In genomic region chr7:2208712-2209111, GRCh38 we compare ENCODE assay signal across 12 cellular contexts. TPM values are rescaled to one million over a fixed set of nuclear protein-coding genes. Genes with fewer than 3 reads are reported as not detected.
DNase-seq lines count a peak whose midpoint lies in the region; ATAC-seq, FAIRE-seq and TF ChIP-seq lines count a peak whose summit lies in the region.
"Had no signal": no experiment of that assay in that cellular context is flagged by ENCODE, and none has a peak within 500 bp of the region (broad histone marks: within the 10 kb centered on the region; RNA-seq: fewer than 3 reads in every experiment).

No MANE protein-coding gene starts in this region.

- H3K4me1 Mint-ChIP-seq in activated naive CD4-positive, alpha-beta T cell treated with anti-CD3 and anti-CD28 coated beads for 36 hours (ENCODE audit: low read depth): no peaks in the 10 kb centered on the region
- peaks cover 15% of the 10 kb centered on the region for H3K4me1 Mint-ChIP-seq in stimulated activated effector memory CD8-positive, alpha-beta T cell treated with anti-CD3 and anti-CD28 coated beads, Interleukin-12 subunit alpha, Interleukin-12 subunit beta, amount 100 ng/mL, for 72 hours

- H3K4me1 ChIP-seq in RWPE2 (ENCODE audit: insufficient read depth, poor library complexity, severe bottlenecking): no peaks in the 10 kb centered on the region
- peaks cover 0 to 3% of the 10 kb centered on the region in 2 donors for H3K4me1 ChIP-seq in kidney (ENCODE audit: control insufficient read depth in 1 of 2, insufficient read depth in 1 of 2, low read depth in 1 of 2, low read length in 2 of 2)
- H3K4me1 ChIP-seq in OCI-LY7 (ENCODE audit: insufficient read depth, low read length, poor library complexity, severe bottlenecking): peaks cover 7% of the 10 kb centered on the region

- ATAC-seq in activated naive CD4-positive, alpha-beta T cell treated with anti-CD3 and anti-CD28 coated beads, Interleukin-2, amount 50 U/mL, for 72 hours: no peak
- no peak for ATAC-seq in RWPE2 (ENCODE audit: low read depth)
- no peak for ATAC-seq in stimulated activated effector memory CD8-positive, alpha-beta T cell treated with anti-CD3 and anti-CD28 coated beads, Interleukin-12 subunit alpha, Interleukin-12 subunit beta, amount 100 ng/mL, for 72 hours

- no peaks in the 10 kb centered on the region for H3K9me2 ChIP-seq in OCI-LY7 (ENCODE audit: insufficient read depth, low read length)

- peaks cover 8 to 14% of the 10 kb centered on the region in 2 donors for H3K36me3 Mint-ChIP-seq in activated naive CD4-positive, alpha-beta T cell treated with anti-CD3 and anti-CD28 coated beads, Interleukin-2, amount 50 U/mL, for 72 hours
- peaks cover 23% of the 10 kb centered on the region for H3K36me3 Mint-ChIP-seq in activated naive CD4-positive, alpha-beta T cell treated with anti-CD3 and anti-CD28 coated beads for 36 hours (ENCODE audit: low read depth)
- peaks cover 52% of the 10 kb centered on the region for H3K36me3 Mint-ChIP-seq in stimulated activated effector memory CD8-positive, alpha-beta T cell treated with anti-CD3 and anti-CD28 coated beads, Interleukin-12 subunit alpha, Interleukin-12 subunit beta, amount 100 ng/mL, for 72 hours

- H3K9me3 ChIP-seq in RWPE2 (ENCODE audit: severe bottlenecking): no peaks in the 10 kb centered on the region
- H3K9me3 ChIP-seq in kidney (ENCODE audit: control insufficient read depth in 1 of 2, low read length in 2 of 2): no peaks in the 10 kb centered on the region
- H3K9me3 ChIP-seq in OCI-LY7 (ENCODE audit: low read length): no peaks in the 10 kb centered on the region

- no peak for FAIRE-seq in kidney (lab: Jason Lieb, UNC)

- no peak overlapping the region for H3K4me2 ChIP-seq in OCI-LY7 (ENCODE audit: low read length)

- BruUV-seq in OCI-LY7 (replicated peaks; lab: Mats Ljungman, UMichigan): no TSS peak

- TF ChIP-seq CTCF in RWPE2 (IDR thresholded peaks at IDR 0.05; ENCODE audit: poor library complexity, severe bottlenecking): no peak
- no peak for TF ChIP-seq CTCF in kidney (IDR thresholded peaks at IDR 0.05; ENCODE audit: borderline replicate concordance, extremely low read depth, insufficient read depth)
- TF ChIP-seq CTCF in OCI-LY7 (conservative IDR thresholded peaks at IDR 0.05; ENCODE audit: low read length): no peak

- intact Hi-C loops in activated naive CD4-positive, alpha-beta T cell treated with anti-CD3 and anti-CD28 coated beads for 36 hours (cut with micrococcal nuclease): no loop called here
- intact Hi-C loops in kidney (cut with DNase I): loop anchor here (10.0 kb wide), 1 partner anchor 624 kb away; no protein-coding TSS in a partner anchor
- intact Hi-C loops in OCI-LY7 (cut with micrococcal nuclease; ENCODE audit: unreplicated experiment): loop anchor here (1.0 to 5.0 kb wide), 2 partner anchors 108 to 631 kb away; no protein-coding TSS in a partner anchor

- no peaks in the 10 kb centered on the region for H3K27me3 ChIP-seq in RWPE2 (ENCODE audit: insufficient read depth, poor library complexity, severe bottlenecking)

- H3K27ac Mint-ChIP-seq in activated naive CD4-positive, alpha-beta T cell treated with anti-CD3 and anti-CD28 coated beads, Interleukin-2, amount 50 U/mL, for 72 hours: peak overlapping the region; percentile 31 to 44
- no peak overlapping the region for H3K27ac Mint-ChIP-seq in activated naive CD4-positive, alpha-beta T cell treated with anti-CD3 and anti-CD28 coated beads for 36 hours
- H3K27ac Mint-ChIP-seq in stimulated activated effector memory CD8-positive, alpha-beta T cell treated with anti-CD3 and anti-CD28 coated beads, Interleukin-12 subunit alpha, Interleukin-12 subunit beta, amount 100 ng/mL, for 72 hours: peak overlapping the region; percentile 57
- H3K27ac Mint-ChIP-seq: HFFc6 had no signal

- no peaks in the 10 kb centered on the region for H3K27me3 Mint-ChIP-seq in activated naive CD4-positive, alpha-beta T cell treated with anti-CD3 and anti-CD28 coated beads for 36 hours (ENCODE audit: low read depth)

- H2AFZ ChIP-seq in OCI-LY7 (ENCODE audit: low read length): no peak overlapping the region
- H2AFZ ChIP-seq: GM23248 had no signal

- no peaks in the 10 kb centered on the region for H4K20me1 ChIP-seq in OCI-LY7 (ENCODE audit: insufficient read depth, low read length)

- no peak overlapping the region for H3K4me3 ChIP-seq in RWPE2 (ENCODE audit: severe bottlenecking)
- H3K4me3 ChIP-seq in kidney (ENCODE audit: low read length in 2 of 2): no peak overlapping the region
- no peak overlapping the region for H3K4me3 ChIP-seq in OCI-LY7 (ENCODE audit: low read depth, low read length, poor library complexity, severe bottlenecking)
- H3K4me3 ChIP-seq: GM23248 had no signal

- no peak overlapping the region for H3K27ac ChIP-seq in RWPE2 (ENCODE audit: poor library complexity, severe bottlenecking)
- no peak overlapping the region for H3K27ac ChIP-seq in kidney (ENCODE audit: low read depth in 2 of 2, low read length in 2 of 2)
- no peak overlapping the region for H3K27ac ChIP-seq in OCI-LY7 (ENCODE audit: low read depth, low read length, poor library complexity, severe bottlenecking)
- H3K27ac ChIP-seq: C4-2B, GM23248 had no signal

- POLR2A ChIA-PET in OCI-LY7 (lab: Charles Lee): no interaction called here

- DNase-seq in activated naive CD4-positive, alpha-beta T cell treated with anti-CD3 and anti-CD28 coated beads, Interleukin-2, amount 50 U/mL, for 72 hours (ENCODE audit: low spot score in 2 of 2): no peak
- no peak for DNase-seq in activated naive CD4-positive, alpha-beta T cell treated with anti-CD3 and anti-CD28 coated beads for 36 hours
- DNase-seq in RWPE2 (ENCODE audit: low spot score) (peak; percentile 34), kidney (peak; percentile 70), DMS153 treated with DMSO at 0.1 percent for 48 hours (lab: John Stamatoyannopoulos, UW; ENCODE audit: unreplicated experiment) (no peak), OCI-LY7 (ENCODE audit: low spot score) (no peak), NCI-H187 (lab: John Stamatoyannopoulos, UW) (no peak)
- no peak for DNase-seq in stimulated activated effector memory CD8-positive, alpha-beta T cell treated with anti-CD3 and anti-CD28 coated beads, Interleukin-12 subunit alpha, Interleukin-12 subunit beta, amount 100 ng/mL, for 72 hours (ENCODE audit: low spot score in 2 of 2)
- DNase-seq: NCI-H226 had no signal

- CTCF ChIA-PET in activated naive CD4-positive, alpha-beta T cell treated with anti-CD3 and anti-CD28 coated beads for 36 hours (lab: Charles Lee): no interaction called here
- CTCF ChIA-PET in OCI-LY7 (lab: Charles Lee; ENCODE audit: unreplicated experiment): no interaction called here

- H3K36me3 ChIP-seq in RWPE2 (ENCODE audit: low read depth): peaks cover 51% of the 10 kb centered on the region
- peaks cover 9 to 12% of the 10 kb centered on the region in 2 donors for H3K36me3 ChIP-seq in kidney (ENCODE audit: control insufficient read depth in 1 of 2, insufficient read depth in 2 of 2, low read length in 2 of 2)
- peaks cover 73% of the 10 kb centered on the region for H3K36me3 ChIP-seq in OCI-LY7 (ENCODE audit: insufficient read depth, low read length)

- H3K9me3 Mint-ChIP-seq in activated naive CD4-positive, alpha-beta T cell treated with anti-CD3 and anti-CD28 coated beads, Interleukin-2, amount 50 U/mL, for 72 hours: no peaks in the 10 kb centered on the region
- no peaks in the 10 kb centered on the region for H3K9me3 Mint-ChIP-seq in activated naive CD4-positive, alpha-beta T cell treated with anti-CD3 and anti-CD28 coated beads for 36 hours
- no peaks in the 10 kb centered on the region for H3K9me3 Mint-ChIP-seq in stimulated activated effector memory CD8-positive, alpha-beta T cell treated with anti-CD3 and anti-CD28 coated beads, Interleukin-12 subunit alpha, Interleukin-12 subunit beta, amount 100 ng/mL, for 72 hours
- H3K9me3 Mint-ChIP-seq: HFFc6 had no signal

- no peaks in the 10 kb centered on the region for H3K79me2 ChIP-seq in OCI-LY7 (ENCODE audit: insufficient read depth, low read depth, low read length)

- no peak overlapping the region for H3K9ac ChIP-seq in kidney (ENCODE audit: low read length in 2 of 2)
- H3K9ac ChIP-seq: GM23248 had no signal

- no peak overlapping the region for H3K4me3 Mint-ChIP-seq in activated naive CD4-positive, alpha-beta T cell treated with anti-CD3 and anti-CD28 coated beads for 36 hours
- no peak overlapping the region for H3K4me3 Mint-ChIP-seq in stimulated activated effector memory CD8-positive, alpha-beta T cell treated with anti-CD3 and anti-CD28 coated beads, Interleukin-12 subunit alpha, Interleukin-12 subunit beta, amount 100 ng/mL, for 72 hours
- H3K4me3 Mint-ChIP-seq: HFFc6 had no signal

RNA-seq across cellular contexts. Expression of gene MAD1L1, which starts 24.0 kb away (rescaled TPM):
- 10 to 100 TPM; 34.2 to 53.5 TPM for total RNA-seq in activated naive CD4-positive, alpha-beta T cell treated with anti-CD3 and anti-CD28 coated beads, Interleukin-2, amount 50 U/mL, for 72 hours
- total RNA-seq in activated naive CD4-positive, alpha-beta T cell treated with anti-CD3 and anti-CD28 coated beads for 36 hours: 10 to 100 TPM; 37.5 to 40.2 TPM
- 45.2 TPM for total RNA-seq in kidney
- 33.2 TPM for polyA plus RNA-seq in kidney (ENCODE audit: insufficient read depth, low read depth, low replicate concordance)
- 65.3 and 125 TPM in 2 replicates for total RNA-seq in OCI-LY7 (2014; rRNA removed; shearing (Covaris generic))
- 58.3 and 60.9 TPM in 2 replicates for total RNA-seq in OCI-LY7 (2022)

RNA-seq across cellular contexts. Expression of gene MRM2, which starts 33.3 kb away (rescaled TPM):
- 10 to 100 TPM; 24.4 to 30.8 TPM for total RNA-seq in activated naive CD4-positive, alpha-beta T cell treated with anti-CD3 and anti-CD28 coated beads, Interleukin-2, amount 50 U/mL, for 72 hours
- 10 to 100 TPM; 21.0 to 24.0 TPM for total RNA-seq in activated naive CD4-positive, alpha-beta T cell treated with anti-CD3 and anti-CD28 coated beads for 36 hours
- total RNA-seq in kidney (25.6 TPM), OCI-LY7 (2022) (45.1 and 52.3 TPM in 2 replicates)
- polyA plus RNA-seq in kidney (ENCODE audit: insufficient read depth, low read depth, low replicate concordance): 25.6 TPM
- total RNA-seq in OCI-LY7 (2014; rRNA removed; shearing (Covaris generic)): 45.1 and 49.3 TPM in 2 replicates

RNA-seq across cellular contexts. Expression of gene NUDT1, which starts 33.3 kb away (rescaled TPM):
- 10 to 100 TPM; 79.8 to 95.3 TPM for total RNA-seq in activated naive CD4-positive, alpha-beta T cell treated with anti-CD3 and anti-CD28 coated beads, Interleukin-2, amount 50 U/mL, for 72 hours
- total RNA-seq in activated naive CD4-positive, alpha-beta T cell treated with anti-CD3 and anti-CD28 coated beads for 36 hours: 100 to 1,000 TPM; 115 to 118 TPM
- total RNA-seq in kidney (9.3 TPM), OCI-LY7 (2022) (78.2 and 88.4 TPM in 2 replicates)
- polyA plus RNA-seq in kidney (ENCODE audit: insufficient read depth, low read depth, low replicate concordance): 12.1 TPM
- 117 and 124 TPM in 2 replicates for total RNA-seq in OCI-LY7 (2014; rRNA removed; shearing (Covaris generic))

Comparison
In these comparisons a context has a peak if more than half of its experiments do, and no peak if none do; other contexts are left out.
1. DNase-seq: peak in RWPE2 (single experiment) and kidney (single experiment); none in activated naive CD4-positive, alpha-beta T cell treated with anti-CD3 and anti-CD28 coated beads, Interleukin-2, amount 50 U/mL, for 72 hours (0 of 2), activated naive CD4-positive, alpha-beta T cell treated with anti-CD3 and anti-CD28 coated beads for 36 hours (single experiment), stimulated activated effector memory CD8-positive, alpha-beta T cell treated with anti-CD3 and anti-CD28 coated beads, Interleukin-12 subunit alpha, Interleukin-12 subunit beta, amount 100 ng/mL, for 72 hours (0 of 2), DMS153 treated with DMSO at 0.1 percent for 48 hours (single experiment), OCI-LY7 (single experiment) and NCI-H187 (0 of 2).